8 cellular contexts compared by ENCODE assay signal in the genomic region with DNA sequence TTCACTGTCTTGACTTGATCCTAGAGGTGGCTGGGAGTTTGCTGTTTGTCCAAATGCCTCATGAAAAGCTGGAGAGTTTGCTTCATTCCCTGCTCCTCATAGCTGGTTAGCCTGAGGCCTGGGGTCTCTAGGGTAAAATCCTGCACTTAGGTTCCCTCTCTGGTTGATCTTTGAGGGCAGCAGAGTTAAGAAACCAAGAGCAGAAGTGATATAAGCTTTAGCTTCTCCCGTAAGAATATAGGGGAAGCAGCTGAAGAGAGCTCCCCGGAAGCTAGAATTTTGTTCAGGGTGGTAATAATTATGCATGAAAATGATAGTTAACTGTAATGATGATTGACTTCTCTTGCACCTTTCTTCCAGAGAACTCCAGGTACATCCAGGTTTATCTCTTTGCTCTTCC. TPM values are rescaled to one million over a fixed set of nuclear protein-coding genes. Genes with fewer than 3 reads are reported as not detected.
DNase-seq lines count a peak whose midpoint lies in the region; ATAC-seq and TF ChIP-seq lines count a peak whose summit lies in the region.

No MANE protein-coding gene starts in this region.

- peak overlapping the region; percentile 100 for H3K4me2 ChIP-seq in SK-N-SH

- CTCF ChIA-PET in SK-N-SH (lab: Yijun Ruan, JAX) = interaction anchor here (0.7 to 13.2 kb wide), 3 partner anchors 12 to 710 kb away, joined by 3 to 239 read pairs (median 3); a partner anchor contains a TSS
- CTCF ChIA-PET in activated CD4-positive, alpha-beta memory T cell treated with anti-CD3 and anti-CD28 coated beads for 36 hours (lab: Charles Lee) = interaction anchor here (1.6 to 8.4 kb wide), 2 partner anchors 14 to 160 kb away, joined by 4 to 192 read pairs; a partner anchor contains a TSS

- 100% methylated on average over 2 of the region's 2 CpGs for WGBS in SK-N-SH (ENCODE audit: low lambda C conversion rate)
- WGBS in iPS DF 6.9 (ENCODE audit: insufficient coverage, insufficient read length) = no CpG with 5 or more reads among the region's 2 CpGs

- no peaks in the 10 kb centered on the region for H3K9me3 Mint-ChIP-seq in activated CD4-positive, alpha-beta memory T cell treated with anti-CD3 and anti-CD28 coated beads for 36 hours

- H3K36me3 ChIP-seq in SK-N-SH (replicated peaks in 1 of 2; ENCODE audit: control insufficient read depth in 1 of 2, insufficient read depth in 2 of 2, low read length in 1 of 2) (peaks cover 20 to 27% of the 10 kb centered on the region in 2 experiments), iPS DF 6.9 (ENCODE audit: control insufficient read depth, insufficient read depth, low read length) (no peaks in the 10 kb centered on the region; the same call in 1 of the 2 replicates)

- no peak for TF ChIP-seq CTCF in SK-N-SH (IDR thresholded peaks at IDR 0.05)

- TF ChIP-seq RAD21 in SK-N-SH (IDR thresholded peaks at IDR 0.05; ENCODE audit: low read length) = no peak

- H3F3A ChIP-seq in SK-N-SH (replicated peaks; ENCODE audit: insufficient read depth) = peaks cover 4% of the 10 kb centered on the region

- no peaks in the 10 kb centered on the region for H3K9me2 ChIP-seq in SK-N-SH

- POLR2A ChIA-PET in SK-N-SH (lab: Yijun Ruan, JAX) = interaction anchor here (0.7 to 3.0 kb wide), 2 partner anchors 13 to 110 kb away, joined by 3 to 44 read pairs; a partner anchor contains a TSS
- POLR2A ChIA-PET in activated CD4-positive, alpha-beta memory T cell treated with anti-CD3 and anti-CD28 coated beads for 36 hours (lab: Charles Lee) = interaction anchor here (6.0 kb wide), 1 partner anchor 12 kb away, joined by 105 read pairs; a partner anchor contains a TSS

- H3K36me3 Mint-ChIP-seq in activated CD4-positive, alpha-beta memory T cell treated with anti-CD3 and anti-CD28 coated beads for 36 hours = peaks cover 9% of the 10 kb centered on the region

- H3K4me3 ChIP-seq in SK-N-SH (ENCODE audit: low read depth in 2 of 2, low read length in 1 of 2) (peak overlapping the region; percentile 71 to 73), iPS DF 6.9 (ENCODE audit: low read length) (peak overlapping the region; percentile 70; the same call in 1 of the 2 replicates)

- DNase-seq in SK-N-SH (no peak), iPS DF 6.9 (ENCODE audit: low read depth, low spot score) (no peak), substantia nigra (lab: John Stamatoyannopoulos, UW) (no peak), NCI-H1105 treated with DMSO at 0.1 percent for 48 hours (lab: John Stamatoyannopoulos, UW) (no peak)
- DNase-seq in activated CD4-positive, alpha-beta memory T cell treated with anti-CD3 and anti-CD28 coated beads for 36 hours = no peak
- DNase-seq in activated CD4-positive, alpha-beta T cell treated with anti-CD3 and anti-CD28 coated beads for 48 hours = no peak

- H3K27ac ChIP-seq in SK-N-SH (ENCODE audit: low read depth in 2 of 2, low read length in 1 of 2) = peak overlapping the region in 1 of 2 experiments; percentile 92; a peak in 1 of 4 replicates
- H3K27ac ChIP-seq in iPS DF 6.9 (ENCODE audit: low read length) = no peak overlapping the region
- peak overlapping the region; percentile 99 for H3K27ac ChIP-seq in substantia nigra (ENCODE audit: low read depth, low read length, poor library complexity, severe bottlenecking)

- H3K4me1 ChIP-seq in SK-N-SH (ENCODE audit: control insufficient read depth in 1 of 2, insufficient read depth in 2 of 2, low read depth in 1 of 2, low read length in 1 of 2) (peaks cover 4 to 17% of the 10 kb centered on the region in 2 experiments; a peak in 2 of 4 replicates), iPS DF 6.9 (ENCODE audit: control insufficient read depth, insufficient read depth, low read length) (0 out of 2 replicates have a peak, but pooled peaks cover 2% of the 10 kb centered on the region)

- peaks cover 51% of the 10 kb centered on the region for H3K79me2 ChIP-seq in SK-N-SH (ENCODE audit: insufficient read depth)

- H3K27me3 Mint-ChIP-seq in activated CD4-positive, alpha-beta memory T cell treated with anti-CD3 and anti-CD28 coated beads for 36 hours = no peaks in the 10 kb centered on the region

- H4K20me1 ChIP-seq in SK-N-SH (ENCODE audit: insufficient read depth) = no peaks in the 10 kb centered on the region

- H3K4me1 Mint-ChIP-seq in activated CD4-positive, alpha-beta memory T cell treated with anti-CD3 and anti-CD28 coated beads for 36 hours (ENCODE audit: low read depth) = peaks cover 38% of the 10 kb centered on the region

- H3K9me3 ChIP-seq in SK-N-SH (no peaks in the 10 kb centered on the region), iPS DF 6.9 (ENCODE audit: control insufficient read depth, insufficient read depth, low read length) (no peaks in the 10 kb centered on the region)

- H3K4me3 Mint-ChIP-seq in activated CD4-positive, alpha-beta memory T cell treated with anti-CD3 and anti-CD28 coated beads for 36 hours = peak overlapping the region; percentile 93

- H3K9ac ChIP-seq in SK-N-SH = peak overlapping the region; percentile 97; the same call in 1 of the 2 replicates

- no peak overlapping the region for H2AFZ ChIP-seq in SK-N-SH (ENCODE audit: low read depth)

- ATAC-seq in SK-N-SH treated with all-trans-retinoic acid at 6 μM for 48 hours = no peak
- ATAC-seq in HG03280 (IDR thresholded peaks at IDR 0.05; ENCODE audit: unreplicated experiment) = no peak

- H3K27ac Mint-ChIP-seq in activated CD4-positive, alpha-beta memory T cell treated with anti-CD3 and anti-CD28 coated beads for 36 hours = peak overlapping the region; percentile 76

- intact Hi-C loops in activated CD4-positive, alpha-beta memory T cell treated with anti-CD3 and anti-CD28 coated beads for 36 hours (cut with micrococcal nuclease) = loop anchor here (2.0 to 5.0 kb wide), 3 partner anchors 161 to 587 kb away; a partner anchor contains a TSS

- H3K27me3 ChIP-seq in SK-N-SH (ENCODE audit: insufficient read depth) = no peaks in the 10 kb centered on the region
- no peaks in the 10 kb centered on the region for H3K27me3 ChIP-seq in iPS DF 6.9 (ENCODE audit: control insufficient read depth, insufficient read depth, low read length)

- TF ChIP-seq EP300 in SK-N-SH (IDR thresholded peaks at IDR 0.05; ENCODE audit: borderline replicate concordance in 1 of 2, low read depth in 1 of 2, low read length in 1 of 2) = no peak

TF ChIP-seq in SK-N-SH, 30 proteins besides CTCF, POLR2A, EP300 and RAD21 (continues in another document):
- no peak for TF ChIP-seq FOXM1 (IDR thresholded peaks at IDR 0.05; ENCODE audit: low read depth)
- TF ChIP-seq GABPA (IDR thresholded peaks at IDR 0.05; ENCODE audit: low read depth) = no peak

TF ChIP-seq in SK-N-SH treated with all-trans-retinoic acid at 6 μM for 48 hours, 23 proteins besides CTCF, POLR2A, EP300 and RAD21 (continues in another document):
- no peak for TF ChIP-seq ZNF70 (CRISPR knock-in tag; IDR thresholded peaks at IDR 0.05)
- TF ChIP-seq GLIS3 (CRISPR knock-in tag; IDR thresholded peaks at IDR 0.05) = no peak
- TF ChIP-seq SNAI2 (CRISPR knock-in tag; IDR thresholded peaks at IDR 0.05) = no peak
- TF ChIP-seq ARNTL (CRISPR knock-in tag; IDR thresholded peaks at IDR 0.05; ENCODE audit: borderline replicate concordance, low read depth) = no peak
- no peak for TF ChIP-seq PPARA (CRISPR knock-in tag; IDR thresholded peaks at IDR 0.05; ENCODE audit: borderline replicate concordance)
- TF ChIP-seq, protein P1, sequence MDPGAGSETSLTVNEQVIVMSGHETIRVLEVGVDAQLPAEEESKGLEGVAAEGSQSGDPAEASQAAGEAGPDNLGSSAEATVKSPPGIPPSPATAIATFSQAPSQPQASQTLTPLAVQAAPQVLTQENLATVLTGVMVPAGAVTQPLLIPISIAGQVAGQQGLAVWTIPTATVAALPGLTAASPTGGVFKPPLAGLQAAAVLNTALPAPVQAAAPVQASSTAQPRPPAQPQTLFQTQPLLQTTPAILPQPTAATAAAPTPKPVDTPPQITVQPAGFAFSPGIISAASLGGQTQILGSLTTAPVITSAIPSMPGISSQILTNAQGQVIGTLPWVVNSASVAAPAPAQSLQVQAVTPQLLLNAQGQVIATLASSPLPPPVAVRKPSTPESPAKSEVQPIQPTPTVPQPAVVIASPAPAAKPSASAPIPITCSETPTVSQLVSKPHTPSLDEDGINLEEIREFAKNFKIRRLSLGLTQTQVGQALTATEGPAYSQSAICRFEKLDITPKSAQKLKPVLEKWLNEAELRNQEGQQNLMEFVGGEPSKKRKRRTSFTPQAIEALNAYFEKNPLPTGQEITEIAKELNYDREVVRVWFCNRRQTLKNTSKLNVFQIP (CRISPR knock-in tag; IDR thresholded peaks at IDR 0.05; ENCODE audit: borderline replicate concordance, low read depth) = no peak
- TF ChIP-seq BACH2 (CRISPR knock-in tag; IDR thresholded peaks at IDR 0.05; ENCODE audit: borderline replicate concordance) = no peak
- TF ChIP-seq, protein P2, sequence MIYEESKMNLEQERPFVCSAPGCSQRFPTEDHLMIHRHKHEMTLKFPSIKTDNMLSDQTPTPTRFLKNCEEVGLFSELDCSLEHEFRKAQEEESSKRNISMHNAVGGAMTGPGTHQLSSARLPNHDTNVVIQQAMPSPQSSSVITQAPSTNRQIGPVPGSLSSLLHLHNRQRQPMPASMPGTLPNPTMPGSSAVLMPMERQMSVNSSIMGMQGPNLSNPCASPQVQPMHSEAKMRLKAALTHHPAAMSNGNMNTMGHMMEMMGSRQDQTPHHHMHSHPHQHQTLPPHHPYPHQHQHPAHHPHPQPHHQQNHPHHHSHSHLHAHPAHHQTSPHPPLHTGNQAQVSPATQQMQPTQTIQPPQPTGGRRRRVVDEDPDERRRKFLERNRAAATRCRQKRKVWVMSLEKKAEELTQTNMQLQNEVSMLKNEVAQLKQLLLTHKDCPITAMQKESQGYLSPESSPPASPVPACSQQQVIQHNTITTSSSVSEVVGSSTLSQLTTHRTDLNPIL (CRISPR knock-in tag; IDR thresholded peaks at IDR 0.05; ENCODE audit: low read depth) = no peak
- no peak for TF ChIP-seq TCF4 (CRISPR knock-in tag; IDR thresholded peaks at IDR 0.05; ENCODE audit: borderline replicate concordance)
- no peak for TF ChIP-seq CSDC2 (CRISPR knock-in tag; IDR thresholded peaks at IDR 0.05)

RNA-seq across cellular contexts. Expression of a gene that starts 1.4 kb away (rescaled TPM):
- 14.5 and 18.7 TPM in 2 replicates for polyA plus RNA-seq in SK-N-SH (2012; rRNA removed)
- polyA plus RNA-seq in SK-N-SH (2012; cell fraction: cytosol; rRNA removed) = 9.8 and 13.4 TPM in 2 replicates
- polyA plus RNA-seq in SK-N-SH (2012; cell fraction: nucleus; rRNA removed) = 16.3 and 25.6 TPM in 2 replicates
- 10 to 100 TPM; 17.2 to 19.2 TPM for total RNA-seq in activated CD4-positive, alpha-beta memory T cell treated with anti-CD3 and anti-CD28 coated beads for 36 hours

RNA-seq across cellular contexts. Expression of a gene that starts 7.9 kb away (rescaled TPM):
- polyA plus RNA-seq in SK-N-SH (2012; rRNA removed) = 4.9 and 5.2 TPM in 2 replicates
- polyA plus RNA-seq in SK-N-SH (2012; cell fraction: cytosol; rRNA removed) = 4.8 and 5.8 TPM in 2 replicates
- polyA plus RNA-seq in SK-N-SH (2012; cell fraction: nucleus; rRNA removed) = 3.9 and 5.3 TPM in 2 replicates
- 10 to 100 TPM; 19.1 to 19.2 TPM for total RNA-seq in activated CD4-positive, alpha-beta memory T cell treated with anti-CD3 and anti-CD28 coated beads for 36 hours

RNA-seq across cellular contexts. Expression of a gene that starts 13.0 kb away (rescaled TPM):
- polyA plus RNA-seq in SK-N-SH (2012; rRNA removed) = 22.4 and 24.5 TPM in 2 replicates
- polyA plus RNA-seq in SK-N-SH (2012; cell fraction: cytosol; rRNA removed) = 18.7 and 20.8 TPM in 2 replicates
- polyA plus RNA-seq in SK-N-SH (2012; cell fraction: nucleus; rRNA removed) = 20.3 and 43.7 TPM in 2 replicates
- total RNA-seq in activated CD4-positive, alpha-beta memory T cell treated with anti-CD3 and anti-CD28 coated beads for 36 hours = 10 to 100 TPM; 38.6 to 39.6 TPM
